ENCODE assay signal across 11 cellular contexts in genomic region chr1:181397841-181398240, GRCh38.
DNase-seq lines count a peak whose midpoint lies in the region; ATAC-seq, FAIRE-seq and TF ChIP-seq lines count a peak whose summit lies in the region.
"Had no signal": no experiment of that assay in that cellular context is flagged by ENCODE, and none has a peak within 500 bp of the region (broad histone marks: within the 10 kb centered on the region; RNA-seq: fewer than 3 reads in every experiment).

No MANE protein-coding gene starts in this region.

- no peaks in the 10 kb centered on the region for H3K36me3 ChIP-seq in brain microvascular endothelial cell (replicated peaks)

- H3K27me3 ChIP-seq in brain microvascular endothelial cell (replicated peaks) = no peaks in the 10 kb centered on the region

- no peaks in the 10 kb centered on the region for H3K9me3 Mint-ChIP-seq in activated CD8-positive, alpha-beta T cell treated with anti-CD3 and anti-CD28 coated beads, Interleukin-2, amount 10 ng/mL, durations not matched to agents 7 days and 5 days (ENCODE audit: insufficient read depth)

- DNase-seq in D721Med (ENCODE audit: insufficient read length, low spot score) (no peak), NCI-H1092 treated with DMSO at 0.1 percent for 48 hours (lab: John Stamatoyannopoulos, UW) (no peak), brain microvascular endothelial cell (no peak), GF-D8 (lab: John Stamatoyannopoulos, UW) (no peak)
- DNase-seq in activated CD8-positive, alpha-beta T cell treated with anti-CD3 and anti-CD28 coated beads, Interleukin-2, amount 10 ng/mL, durations not matched to agents 7 days and 5 days = peak; percentile 65
- DNase-seq: IMR-90, T1000 had no signal

- no peak for TF ChIP-seq CTCF in D721Med (IDR thresholded peaks at IDR 0.05; ENCODE audit: insufficient read depth, missing control alignments)
- TF ChIP-seq CTCF in brain microvascular endothelial cell (IDR thresholded peaks at IDR 0.05; ENCODE audit: low read depth, low read length, missing control alignments) = no peak

- CTCF ChIA-PET in activated CD8-positive, alpha-beta T cell treated with anti-CD3 and anti-CD28 coated beads, Interleukin-2, amount 10 ng/mL, durations not matched to agents 7 days and 5 days (lab: Charles Lee) = interaction anchor here (0.7 to 6.0 kb wide), 16 partner anchors 9 to 915 kb away, joined by 3 to 34 read pairs (median 4); no protein-coding TSS in a partner anchor

- in situ Hi-C loops in brain microvascular endothelial cell (cut with HindIII; ENCODE audit: low pct_ligation_motif_present, low sequenced_read_pairs) = no loop called here

- no peak for TF ChIP-seq POLR2A in GM18505 (IDR thresholded peaks at IDR 0.05; ENCODE audit: borderline replicate concordance, extremely low read depth, insufficient read depth, insufficient read length)

- no peak overlapping the region for H3K27ac Mint-ChIP-seq in activated CD8-positive, alpha-beta T cell treated with anti-CD3 and anti-CD28 coated beads, Interleukin-2, amount 10 ng/mL, durations not matched to agents 7 days and 5 days

- peak; percentile 38 for FAIRE-seq in D721Med (lab: Jason Lieb, UNC)
- FAIRE-seq: colon had no signal

- H3K36me3 Mint-ChIP-seq in activated CD8-positive, alpha-beta T cell treated with anti-CD3 and anti-CD28 coated beads, Interleukin-2, amount 10 ng/mL, durations not matched to agents 7 days and 5 days (ENCODE audit: low read depth) = no peaks in the 10 kb centered on the region

- peak overlapping the region; percentile 62 for H3K4me3 Mint-ChIP-seq in activated CD8-positive, alpha-beta T cell treated with anti-CD3 and anti-CD28 coated beads, Interleukin-2, amount 10 ng/mL, durations not matched to agents 7 days and 5 days

- peak; percentile 62 for ATAC-seq in GM19043 (IDR thresholded peaks at IDR 0.05; ENCODE audit: low read depth, unreplicated experiment)
- ATAC-seq in HG03095 (IDR thresholded peaks at IDR 0.05; ENCODE audit: unreplicated experiment) = peak; percentile 53
- peak; percentile 72 for ATAC-seq in activated CD8-positive, alpha-beta T cell treated with anti-CD3 and anti-CD28 coated beads, Interleukin-2, amount 10 ng/mL, durations not matched to agents 7 days and 5 days
- ATAC-seq in GM18505 (IDR thresholded peaks at IDR 0.05; ENCODE audit: unreplicated experiment) = no peak

- H3K27ac ChIP-seq in brain microvascular endothelial cell = no peak overlapping the region

- H3K4me3 ChIP-seq in brain microvascular endothelial cell (ENCODE audit: low read depth, low read length) = no peak overlapping the region

- H3K27me3 Mint-ChIP-seq in activated CD8-positive, alpha-beta T cell treated with anti-CD3 and anti-CD28 coated beads, Interleukin-2, amount 10 ng/mL, durations not matched to agents 7 days and 5 days (ENCODE audit: low read depth) = no peaks in the 10 kb centered on the region

- peaks cover 23% of the 10 kb centered on the region for H3K4me1 Mint-ChIP-seq in activated CD8-positive, alpha-beta T cell treated with anti-CD3 and anti-CD28 coated beads, Interleukin-2, amount 10 ng/mL, durations not matched to agents 7 days and 5 days (ENCODE audit: low read depth)

- POLR2A ChIA-PET in activated CD8-positive, alpha-beta T cell treated with anti-CD3 and anti-CD28 coated beads, Interleukin-2, amount 10 ng/mL, durations not matched to agents 7 days and 5 days (lab: Charles Lee) = interaction anchor here (0.6 to 2.3 kb wide), 4 partner anchors 9 to 895 kb away, joined by 3 to 6 read pairs (median 4); partner anchors contain the start of gene ACBD6
